Comparison of ENCODE assay signal across 1 cellular context in genomic region chr5:147081256-147081872, GRCh38.
TF ChIP-seq lines count a peak whose summit lies in the region.

No MANE protein-coding gene starts in this region.

TF ChIP-seq in GM23338, 12 proteins besides CTCF, POLR2A, EP300 and RAD21 (continued from another document):
- TF ChIP-seq, protein P1, sequence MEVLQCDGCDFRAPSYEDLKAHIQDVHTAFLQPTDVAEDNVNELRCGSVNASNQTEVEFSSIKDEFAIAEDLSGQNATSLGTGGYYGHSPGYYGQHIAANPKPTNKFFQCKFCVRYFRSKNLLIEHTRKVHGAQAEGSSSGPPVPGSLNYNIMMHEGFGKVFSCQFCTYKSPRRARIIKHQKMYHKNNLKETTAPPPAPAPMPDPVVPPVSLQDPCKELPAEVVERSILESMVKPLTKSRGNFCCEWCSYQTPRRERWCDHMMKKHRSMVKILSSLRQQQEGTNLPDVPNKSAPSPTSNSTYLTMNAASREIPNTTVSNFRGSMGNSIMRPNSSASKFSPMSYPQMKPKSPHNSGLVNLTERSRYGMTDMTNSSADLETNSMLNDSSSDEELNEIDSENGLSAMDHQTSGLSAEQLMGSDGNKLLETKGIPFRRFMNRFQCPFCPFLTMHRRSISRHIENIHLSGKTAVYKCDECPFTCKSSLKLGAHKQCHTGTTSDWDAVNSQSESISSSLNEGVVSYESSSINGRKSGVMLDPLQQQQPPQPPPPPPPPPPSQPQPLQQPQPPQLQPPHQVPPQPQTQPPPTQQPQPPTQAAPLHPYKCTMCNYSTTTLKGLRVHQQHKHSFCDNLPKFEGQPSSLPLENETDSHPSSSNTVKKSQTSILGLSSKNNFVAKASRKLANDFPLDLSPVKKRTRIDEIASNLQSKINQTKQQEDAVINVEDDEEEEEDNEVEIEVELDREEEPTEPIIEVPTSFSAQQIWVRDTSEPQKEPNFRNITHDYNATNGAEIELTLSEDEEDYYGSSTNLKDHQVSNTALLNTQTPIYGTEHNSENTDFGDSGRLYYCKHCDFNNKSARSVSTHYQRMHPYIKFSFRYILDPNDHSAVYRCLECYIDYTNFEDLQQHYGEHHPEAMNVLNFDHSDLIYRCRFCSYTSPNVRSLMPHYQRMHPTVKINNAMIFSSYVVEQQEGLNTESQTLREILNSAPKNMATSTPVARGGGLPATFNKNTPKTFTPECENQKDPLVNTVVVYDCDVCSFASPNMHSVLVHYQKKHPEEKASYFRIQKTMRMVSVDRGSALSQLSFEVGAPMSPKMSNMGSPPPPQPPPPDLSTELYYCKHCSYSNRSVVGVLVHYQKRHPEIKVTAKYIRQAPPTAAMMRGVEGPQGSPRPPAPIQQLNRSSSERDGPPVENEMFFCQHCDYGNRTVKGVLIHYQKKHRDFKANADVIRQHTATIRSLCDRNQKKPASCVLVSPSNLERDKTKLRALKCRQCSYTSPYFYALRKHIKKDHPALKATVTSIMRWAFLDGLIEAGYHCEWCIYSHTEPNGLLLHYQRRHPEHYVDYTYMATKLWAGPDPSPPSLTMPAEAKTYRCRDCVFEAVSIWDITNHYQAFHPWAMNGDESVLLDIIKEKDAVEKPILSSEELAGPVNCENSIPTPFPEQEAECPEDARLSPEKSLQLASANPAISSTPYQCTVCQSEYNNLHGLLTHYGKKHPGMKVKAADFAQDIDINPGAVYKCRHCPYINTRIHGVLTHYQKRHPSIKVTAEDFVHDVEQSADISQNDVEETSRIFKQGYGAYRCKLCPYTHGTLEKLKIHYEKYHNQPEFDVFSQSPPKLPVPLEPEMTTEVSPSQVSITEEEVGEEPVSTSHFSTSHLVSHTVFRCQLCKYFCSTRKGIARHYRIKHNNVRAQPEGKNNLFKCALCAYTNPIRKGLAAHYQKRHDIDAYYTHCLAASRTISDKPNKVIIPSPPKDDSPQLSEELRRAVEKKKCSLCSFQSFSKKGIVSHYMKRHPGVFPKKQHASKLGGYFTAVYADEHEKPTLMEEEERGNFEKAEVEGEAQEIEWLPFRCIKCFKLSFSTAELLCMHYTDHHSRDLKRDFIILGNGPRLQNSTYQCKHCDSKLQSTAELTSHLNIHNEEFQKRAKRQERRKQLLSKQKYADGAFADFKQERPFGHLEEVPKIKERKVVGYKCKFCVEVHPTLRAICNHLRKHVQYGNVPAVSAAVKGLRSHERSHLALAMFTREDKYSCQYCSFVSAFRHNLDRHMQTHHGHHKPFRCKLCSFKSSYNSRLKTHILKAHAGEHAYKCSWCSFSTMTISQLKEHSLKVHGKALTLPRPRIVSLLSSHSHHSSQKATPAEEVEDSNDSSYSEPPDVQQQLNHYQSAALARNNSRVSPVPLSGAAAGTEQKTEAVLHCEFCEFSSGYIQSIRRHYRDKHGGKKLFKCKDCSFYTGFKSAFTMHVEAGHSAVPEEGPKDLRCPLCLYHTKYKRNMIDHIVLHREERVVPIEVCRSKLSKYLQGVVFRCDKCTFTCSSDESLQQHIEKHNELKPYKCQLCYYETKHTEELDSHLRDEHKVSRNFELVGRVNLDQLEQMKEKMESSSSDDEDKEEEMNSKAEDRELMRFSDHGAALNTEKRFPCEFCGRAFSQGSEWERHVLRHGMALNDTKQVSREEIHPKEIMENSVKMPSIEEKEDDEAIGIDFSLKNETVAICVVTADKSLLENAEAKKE (CRISPR knock-in tag; IDR thresholded peaks at IDR 0.05), result no peak
- TF ChIP-seq ZNF331 (CRISPR knock-in tag; IDR thresholded peaks at IDR 0.05; ENCODE audit: low read depth) (no peak), STAT1 (IDR thresholded peaks at IDR 0.05; ENCODE audit: unreplicated experiment) (no peak), NANOG (IDR thresholded peaks at IDR 0.05; ENCODE audit: borderline replicate concordance) (no peak), EZH2phosphoT487 (IDR thresholded peaks at IDR 0.05; ENCODE audit: unreplicated experiment) (no peak)
TF ChIP-seq in GM23338: peak in this region for 0.
